ENCODE assay signal across 18 cellular contexts in the genomic region with DNA sequence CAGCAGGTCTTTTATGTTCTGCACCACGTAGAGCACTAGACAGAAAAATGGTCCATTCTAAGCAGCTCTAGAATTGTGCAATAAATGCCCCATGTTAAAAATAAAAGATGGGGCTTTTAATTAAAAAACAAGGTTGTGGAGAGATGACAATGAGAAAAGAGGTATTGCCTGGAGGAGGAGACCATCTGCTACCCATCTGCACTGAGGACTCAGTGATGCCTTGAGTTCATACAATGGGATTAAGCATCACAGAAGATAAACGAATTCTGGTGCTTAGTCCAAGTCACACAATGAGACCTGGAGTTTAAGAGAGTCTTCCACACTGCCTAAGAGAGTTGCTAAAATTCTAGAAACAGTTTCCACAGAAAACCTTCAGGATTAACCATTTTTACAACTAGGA.
DNase-seq lines count a peak whose midpoint lies in the region; ATAC-seq, FAIRE-seq and TF ChIP-seq lines count a peak whose summit lies in the region.
"Had no signal": no experiment of that assay in that cellular context is flagged by ENCODE, and none has a peak within 500 bp of the region (broad histone marks: within the 10 kb centered on the region; RNA-seq: fewer than 3 reads in every experiment).

No MANE protein-coding gene starts in this region.

- no peaks in the 10 kb centered on the region for H3K4me1 ChIP-seq in IMR-90 (ENCODE audit: control insufficient read depth, insufficient read depth, low read length)
- H3K4me1 ChIP-seq in gastrocnemius medialis = peaks cover 46 to 62% of the 10 kb centered on the region in 2 donors
- H3K4me1 ChIP-seq in pancreas = peaks cover 10 to 14% (median 10%) of the 10 kb centered on the region in 3 donors
- peaks cover 0 to 16% of the 10 kb centered on the region in 2 donors for H3K4me1 ChIP-seq in neuronal stem cell (ENCODE audit: control insufficient read depth in 2 of 2, insufficient read depth in 1 of 2, low read depth in 1 of 2, low read length in 2 of 2)
- H3K4me1 ChIP-seq: HAP-1 had no signal

- POLR2A ChIA-PET in IMR-90 (lab: Charles Lee; ENCODE audit: unreplicated experiment) = no interaction called here

- TF ChIP-seq CTCF in IMR-90 (conservative IDR thresholded peaks at IDR 0.05; ENCODE audit: low read depth, low read length) (no peak), gastrocnemius medialis (IDR thresholded peaks at IDR 0.05 in 4 of 5, conservative IDR thresholded peaks at IDR 0.05 in 1 of 5) (no peak), pancreas (IDR thresholded peaks at IDR 0.05) (no peak)

- peaks cover 3% of the 10 kb centered on the region; the same call in 1 of the 2 replicates for H4K20me1 ChIP-seq in IMR-90 (ENCODE audit: insufficient read depth, low read length)

- H3K56ac ChIP-seq in IMR-90 (ENCODE audit: extremely low read depth, insufficient read depth, low read length) = no peak overlapping the region

- H4K91ac ChIP-seq in IMR-90 (ENCODE audit: insufficient read depth, low read depth, low read length) = no peak overlapping the region
- no peak overlapping the region for H4K91ac ChIP-seq in neuronal stem cell (ENCODE audit: low read depth, low read length, poor library complexity)

- H2AFZ ChIP-seq in IMR-90 (replicated peaks; ENCODE audit: low read length, poor library complexity) (no peak overlapping the region), neuronal stem cell (ENCODE audit: low read length) (no peak overlapping the region)

- H4K8ac ChIP-seq in IMR-90 (ENCODE audit: low read depth in 2 of 2, low read length in 2 of 2) (no peak overlapping the region), neuronal stem cell (ENCODE audit: low read depth, low read length) (no peak overlapping the region)

- H4K5ac ChIP-seq in IMR-90 (ENCODE audit: low read depth, low read length) = no peak overlapping the region

- H3K4me3 ChIP-seq in IMR-90 (ENCODE audit: insufficient read depth, low read depth, low read length) (no peak overlapping the region), gastrocnemius medialis (no peak overlapping the region), pancreas (no peak overlapping the region), neuronal stem cell (ENCODE audit: low read length in 2 of 2) (no peak overlapping the region)
- H3K4me3 ChIP-seq: HAP-1 had no signal

- WGBS in IMR-90 (ENCODE audit: extremely low coverage in 2 of 2, insufficient read length in 1 of 2), 2 experiments = no CpG with 5 or more reads among the region's 2 CpGs
- 63 to 81% methylated on average over 2 of the region's 2 CpGs for WGBS in pancreas, 2 donors
- WGBS in neuronal stem cell (ENCODE audit: extremely low coverage in 2 of 2, insufficient read length in 2 of 2, insufficient replicate concordance in 1 of 2), 2 donors = no CpG with 5 or more reads among the region's 2 CpGs

- TF ChIP-seq RAD21 in IMR-90 (IDR thresholded peaks at IDR 0.05; ENCODE audit: low read length) = no peak

- no peak for ATAC-seq in IMR-90 (ENCODE audit: low read depth)
- no peak for ATAC-seq in gastrocnemius medialis
- ATAC-seq in pancreas = no peak

- no peak overlapping the region for H2BK20ac ChIP-seq in IMR-90 (ENCODE audit: low read depth, low read length)

- TF ChIP-seq POLR2A in IMR-90 (IDR thresholded peaks at IDR 0.05; ENCODE audit: low read depth, low read length) (no peak), gastrocnemius medialis (IDR thresholded peaks at IDR 0.05) (no peak)

- dilution Hi-C loops in IMR-90 (cut with HindIII; ENCODE audit: low sequenced_read_pairs, unreplicated experiment) = no loop called here

- CTCF ChIA-PET in IMR-90 (lab: Yijun Ruan, JAX) = no interaction called here

- in situ Hi-C loops in IMR-90 (cut with MboI; ENCODE audit: low sequenced_read_pairs) = no loop called here
- in situ Hi-C loops in gastrocnemius medialis (cut with MboI; ENCODE audit: low sequenced_read_pairs in 4 of 4) = no loop called here

- no peak overlapping the region for H3K14ac ChIP-seq in IMR-90 (replicated peaks; ENCODE audit: low read depth, low read length)
- no peak overlapping the region for H3K14ac ChIP-seq in neuronal stem cell (ENCODE audit: low read length)

- no peak overlapping the region for H3K4ac ChIP-seq in IMR-90 (ENCODE audit: low read depth, low read length)
- no peak overlapping the region for H3K4ac ChIP-seq in neuronal stem cell (ENCODE audit: low read length)

- DNase-seq in IMR-90 (no peak), NCI-H524 treated with DMSO at 0.1 percent for 48 hours (lab: John Stamatoyannopoulos, UW) (peak; percentile 77), cerebellum (ENCODE audit: low spot score) (peak; percentile 55), gastrocnemius medialis (no peak), pancreas (no peak), neuronal stem cell (ENCODE audit: low spot score) (no peak), amygdala (lab: John Stamatoyannopoulos, UW) (no peak)
- DNase-seq: AML-193; Caco-2; DMS79 treated with DMSO at 0.1 percent for 48 hours; NCI-H1105 treated with DMSO at 0.1 percent for 48 hours; NCI-H1930; NCI-H526; NK-92 treated with Interleukin-12 subunit alpha and Interleukin-12 subunit beta, amount 100 ng/mL, for 24 hours; OCI-M1; SIG-M5 had no signal

- H2AK5ac ChIP-seq in IMR-90 (ENCODE audit: low read depth, low read length) = no peak overlapping the region
- no peak overlapping the region for H2AK5ac ChIP-seq in neuronal stem cell (ENCODE audit: low read depth, low read length)

- H2BK15ac ChIP-seq in IMR-90 (ENCODE audit: low read depth, low read length) = no peak overlapping the region
- no peak overlapping the region for H2BK15ac ChIP-seq in neuronal stem cell (ENCODE audit: low read length)

- no peaks in the 10 kb centered on the region for H3K27me3 ChIP-seq in IMR-90 (ENCODE audit: control insufficient read depth, insufficient read depth, low read length)
- H3K27me3 ChIP-seq in gastrocnemius medialis = no peaks in the 10 kb centered on the region
- no peaks in the 10 kb centered on the region for H3K27me3 ChIP-seq in pancreas
- no peaks in the 10 kb centered on the region for H3K27me3 ChIP-seq in neuronal stem cell (ENCODE audit: control insufficient read depth in 3 of 3, insufficient read depth in 3 of 3, low read depth in 1 of 3, low read length in 3 of 3)

- H3K9ac ChIP-seq in IMR-90 (ENCODE audit: low read depth, low read length) = no peak overlapping the region
- no peak overlapping the region for H3K9ac ChIP-seq in neuronal stem cell (ENCODE audit: low read depth, low read length, poor library complexity)

- intact Hi-C loops in IMR-90 (cut with micrococcal nuclease) = no loop called here
- intact Hi-C loops in gastrocnemius medialis (cut with DNase I; ENCODE audit: low total_unique reads) = loop anchor here (10.0 kb wide), 1 partner anchor 144 kb away; no protein-coding TSS in a partner anchor
- intact Hi-C loops in pancreas (cut with DNase I) = no loop called here

- H2AK9ac ChIP-seq in IMR-90 (replicated peaks; ENCODE audit: low read depth, low read length, poor library complexity) = no peak overlapping the region

- H2BK5ac ChIP-seq in IMR-90 (ENCODE audit: low read depth, low read length, poor library complexity, severe bottlenecking) = no peak overlapping the region
- no peak overlapping the region for H2BK5ac ChIP-seq in neuronal stem cell (ENCODE audit: low read length)

- H3K27ac ChIP-seq in IMR-90 (ENCODE audit: insufficient read depth, low read length) (no peak overlapping the region), gastrocnemius medialis (peak overlapping the region in 3 of 4 donors; percentile 76 to 82 (median 80)), pancreas (no peak overlapping the region), neuronal stem cell (replicated peaks; ENCODE audit: low read length) (no peak overlapping the region)

- H3K23ac ChIP-seq in IMR-90 (ENCODE audit: low read depth, low read length) (no peak overlapping the region), neuronal stem cell (ENCODE audit: low read depth, low read length, poor library complexity) (no peak overlapping the region)

- H3K18ac ChIP-seq in IMR-90 (ENCODE audit: low read depth, low read length) (no peak overlapping the region), neuronal stem cell (ENCODE audit: low read length) (no peak overlapping the region)

- H2BK120ac ChIP-seq in IMR-90 (ENCODE audit: low read depth, low read length) (no peak overlapping the region), neuronal stem cell (ENCODE audit: low read depth, low read length) (no peak overlapping the region)

- H3K9me3 ChIP-seq in IMR-90 (ENCODE audit: control insufficient read depth, insufficient read depth, low read length) (no peaks in the 10 kb centered on the region), gastrocnemius medialis (no peaks in the 10 kb centered on the region), pancreas (no peaks in the 10 kb centered on the region), neuronal stem cell (replicated peaks in 1 of 2; ENCODE audit: control insufficient read depth in 2 of 2, insufficient read depth in 1 of 2, low read depth in 1 of 2, low read length in 2 of 2) (no peaks in the 10 kb centered on the region)
- H3K9me3 ChIP-seq: Caco-2, HAP-1 had no signal

- H3K79me1 ChIP-seq in IMR-90 (ENCODE audit: low read depth in 1 of 2, low read length in 2 of 2) (peaks cover 36 to 56% of the 10 kb centered on the region in 2 experiments; a peak in 3 of 4 replicates), neuronal stem cell (ENCODE audit: low read depth, low read length) (no peaks in the 10 kb centered on the region)

- H2BK12ac ChIP-seq in neuronal stem cell (ENCODE audit: low read length) = no peak overlapping the region

- H3K36me3 ChIP-seq in IMR-90 (ENCODE audit: control insufficient read depth, insufficient read depth, low read length) = no peaks in the 10 kb centered on the region
- no peaks in the 10 kb centered on the region for H3K36me3 ChIP-seq in gastrocnemius medialis
- no peaks in the 10 kb centered on the region for H3K36me3 ChIP-seq in pancreas
- H3K36me3 ChIP-seq in neuronal stem cell (replicated peaks in 1 of 2; ENCODE audit: control insufficient read depth in 2 of 2, insufficient read depth in 2 of 2, low read length in 2 of 2) = no peaks in the 10 kb centered on the region
- H3K36me3 ChIP-seq: HAP-1 had no signal

- no peak for FAIRE-seq in pancreas (lab: Jason Lieb, UNC)
- FAIRE-seq: G401.6 had no signal

- H3K4me2 ChIP-seq in IMR-90 (ENCODE audit: low read depth, low read length) (no peak overlapping the region), neuronal stem cell (ENCODE audit: insufficient read depth, low read length, poor library complexity, severe bottlenecking) (no peak overlapping the region)

- H3K9me1 ChIP-seq in IMR-90 (ENCODE audit: insufficient read depth, low read length) = no peaks in the 10 kb centered on the region

- BruUV-seq in IMR-90 (replicated peaks; lab: Mats Ljungman, UMichigan) = no TSS peak

TF ChIP-seq in IMR-90, 13 proteins besides CTCF, POLR2A, EP300 and RAD21 (continues in another document):
- peak; percentile 32; the same call in 1 of the 2 replicates for TF ChIP-seq CEBPB (IDR thresholded peaks at IDR 0.05; ENCODE audit: low read depth, low read length)

Comparison
In these comparisons a context has a peak if more than half of its experiments do, and no peak if none do; other contexts are left out.
1. DNase-seq: peak in NCI-H524 treated with DMSO at 0.1 percent for 48 hours (single experiment) and cerebellum (single experiment); none in IMR-90 (single experiment), gastrocnemius medialis (0 of 2), pancreas (0 of 6), neuronal stem cell (single experiment) and amygdala (0 of 56).
2. H3K27ac ChIP-seq: peak in gastrocnemius medialis (3 of 4); none in IMR-90 (single experiment), pancreas (0 of 4) and neuronal stem cell (single experiment).